10 cellular contexts compared by ENCODE assay signal in the genomic region with DNA sequence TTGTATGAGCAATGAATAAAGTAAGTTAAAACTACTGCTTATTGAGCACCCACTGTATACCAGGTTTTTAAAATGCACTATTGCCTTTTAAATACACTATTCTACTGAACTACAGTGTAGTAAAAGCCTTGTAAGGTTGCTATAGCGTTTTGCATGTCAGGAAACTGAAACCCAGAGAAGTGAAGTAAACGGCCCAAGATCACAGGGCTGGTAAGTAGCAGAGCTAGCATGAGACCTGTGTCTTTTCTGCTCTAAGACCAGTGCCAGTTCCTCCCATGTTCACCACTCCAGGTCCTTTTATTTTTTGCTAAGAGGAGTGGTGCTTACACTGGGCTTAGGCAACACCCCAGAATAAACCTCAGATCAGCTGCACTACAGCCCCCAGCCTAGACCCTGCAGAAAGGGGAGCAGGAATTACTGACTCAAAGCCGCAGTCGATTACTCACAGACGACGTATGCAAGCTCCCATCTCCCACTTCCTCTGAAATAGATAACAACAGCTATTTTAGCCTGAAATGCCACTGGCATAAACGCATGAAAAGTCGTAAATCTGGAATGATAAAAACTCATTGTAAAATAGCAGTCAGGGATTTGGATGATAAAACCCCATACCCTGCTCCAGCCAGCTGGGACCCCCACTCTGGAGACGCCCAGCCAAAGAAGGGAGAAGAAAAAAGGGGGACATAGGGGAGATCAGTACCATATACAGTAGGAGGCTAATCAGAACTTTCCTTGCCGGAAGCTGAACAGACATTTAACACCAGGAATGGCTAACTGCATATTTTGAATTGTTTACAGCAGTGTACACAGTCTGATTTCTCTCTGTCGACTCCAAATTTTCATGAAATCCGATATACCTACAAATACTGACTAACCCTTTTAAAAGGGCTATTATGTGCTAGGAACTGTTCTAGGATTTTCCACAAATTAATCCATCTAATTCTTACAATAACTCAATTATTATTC.
A peak's percentile ranks its signal among the peaks of the same experiment; 100 is the strongest.
DNase-seq lines count a peak whose midpoint lies in the region; ATAC-seq and TF ChIP-seq lines count a peak whose summit lies in the region.
"Had no signal": no experiment of that assay in that cellular context is flagged by ENCODE, and none has a peak within 500 bp of the region (broad histone marks: within the 10 kb centered on the region; RNA-seq: fewer than 3 reads in every experiment).

No MANE protein-coding gene starts in this region.

- DNase-seq in Caco-2 (no peak), HT1080 (ENCODE audit: low read depth) (peak; percentile 98), lung microvascular endothelial cell (ENCODE audit: low read depth in 2 of 2) (peak; percentile 86 to 88), WERI-Rb-1 (no peak), NCI-H2081 (lab: John Stamatoyannopoulos, UW) (no peak)
- DNase-seq in activated T-helper 1 cell treated with anti-CD3 and anti-CD28 coated beads, Interleukin-12 subunit alpha, Interleukin-12 subunit beta, Interleukin-2, Interleukin-4 antibody, amounts not matched to agents 30 ng/mL and 10 ng/mL and 1 ng/mL, durations not matched to agents 14 hours and 24 hours and 36 hours (ENCODE audit: low spot score) = no peak
- DNase-seq: activated B cell treated with CpG ODN at 0.5 μM for 24 hours had no signal

- CTCF ChIA-PET in Caco-2 (lab: Charles Lee) = no interaction called here

- H3K4me3 ChIP-seq in Caco-2 (ENCODE audit: low read depth, low read length) = no peak overlapping the region
- H3K4me3 ChIP-seq in WERI-Rb-1 (ENCODE audit: low read depth, low read length) = no peak overlapping the region
- H3K4me3 ChIP-seq: skin epidermis had no signal

- H3K27me3 Mint-ChIP-seq in Caco-2 (ENCODE audit: insufficient read depth, unreplicated experiment) = no peaks in the 10 kb centered on the region
- peaks cover 3% of the 10 kb centered on the region for H3K27me3 Mint-ChIP-seq in activated T-helper 1 cell treated with anti-CD3 and anti-CD28 coated beads, Interleukin-12 subunit alpha, Interleukin-12 subunit beta, Interleukin-2, Interleukin-4 antibody, amounts not matched to agents 30 ng/mL and 10 ng/mL and 1 ng/mL, durations not matched to agents 14 hours and 24 hours and 36 hours (ENCODE audit: insufficient read depth)

- H3K27me3 ChIP-seq in Caco-2 (replicated peaks; ENCODE audit: control insufficient read depth, insufficient read depth, low read length) = no peaks in the 10 kb centered on the region
- H3K27me3 ChIP-seq in WERI-Rb-1 (ENCODE audit: insufficient read depth, low read depth, severe bottlenecking) = no peaks in the 10 kb centered on the region

- intact Hi-C loops in Caco-2 (cut with micrococcal nuclease; ENCODE audit: unreplicated experiment) = no loop called here
- intact Hi-C loops in activated T-helper 1 cell treated with anti-CD3 and anti-CD28 coated beads, Interleukin-12 subunit alpha, Interleukin-12 subunit beta, Interleukin-2, Interleukin-4 antibody, amounts not matched to agents 30 ng/mL and 10 ng/mL and 1 ng/mL, durations not matched to agents 14 hours and 24 hours and 36 hours (cut with micrococcal nuclease) = no loop called here

- peaks cover 25% of the 10 kb centered on the region for H3K4me1 Mint-ChIP-seq in Caco-2 (ENCODE audit: low read depth, unreplicated experiment)
- H3K4me1 Mint-ChIP-seq in activated T-helper 1 cell treated with anti-CD3 and anti-CD28 coated beads, Interleukin-12 subunit alpha, Interleukin-12 subunit beta, Interleukin-2, Interleukin-4 antibody, amounts not matched to agents 30 ng/mL and 10 ng/mL and 1 ng/mL, durations not matched to agents 14 hours and 24 hours and 36 hours (ENCODE audit: low read depth) = peaks cover 9% of the 10 kb centered on the region
- H3K4me1 Mint-ChIP-seq: activated B cell treated with CpG ODN at 0.5 μM for 24 hours had no signal

- H3K9me3 Mint-ChIP-seq in Caco-2 (ENCODE audit: unreplicated experiment) = peaks cover 9% of the 10 kb centered on the region
- no peaks in the 10 kb centered on the region for H3K9me3 Mint-ChIP-seq in activated T-helper 1 cell treated with anti-CD3 and anti-CD28 coated beads, Interleukin-12 subunit alpha, Interleukin-12 subunit beta, Interleukin-2, Interleukin-4 antibody, amounts not matched to agents 30 ng/mL and 10 ng/mL and 1 ng/mL, durations not matched to agents 14 hours and 24 hours and 36 hours
- H3K9me3 Mint-ChIP-seq: activated B cell treated with CpG ODN at 0.5 μM for 24 hours had no signal

- H3K4me3 Mint-ChIP-seq in Caco-2 (ENCODE audit: unreplicated experiment) = peak overlapping the region; percentile 43
- H3K4me3 Mint-ChIP-seq in activated T-helper 1 cell treated with anti-CD3 and anti-CD28 coated beads, Interleukin-12 subunit alpha, Interleukin-12 subunit beta, Interleukin-2, Interleukin-4 antibody, amounts not matched to agents 30 ng/mL and 10 ng/mL and 1 ng/mL, durations not matched to agents 14 hours and 24 hours and 36 hours = no peak overlapping the region
- H3K4me3 Mint-ChIP-seq: activated B cell treated with CpG ODN at 0.5 μM for 24 hours had no signal

- POLR2A ChIA-PET in Caco-2 (lab: Charles Lee) = no interaction called here

- H3K9me3 ChIP-seq in Caco-2 (no peaks in the 10 kb centered on the region), WERI-Rb-1 (ENCODE audit: severe bottlenecking) (no peaks in the 10 kb centered on the region)

- H3K36me3 ChIP-seq in Caco-2 (ENCODE audit: control insufficient read depth, insufficient read depth, low read length) (no peaks in the 10 kb centered on the region), WERI-Rb-1 (no peaks in the 10 kb centered on the region)

- peaks cover 28% of the 10 kb centered on the region for H3K4me1 ChIP-seq in Caco-2

- peaks cover 5% of the 10 kb centered on the region for H3K36me3 Mint-ChIP-seq in Caco-2 (ENCODE audit: insufficient read depth, unreplicated experiment)
- no peaks in the 10 kb centered on the region for H3K36me3 Mint-ChIP-seq in activated T-helper 1 cell treated with anti-CD3 and anti-CD28 coated beads, Interleukin-12 subunit alpha, Interleukin-12 subunit beta, Interleukin-2, Interleukin-4 antibody, amounts not matched to agents 30 ng/mL and 10 ng/mL and 1 ng/mL, durations not matched to agents 14 hours and 24 hours and 36 hours (ENCODE audit: low read depth)

- no peak for ATAC-seq in HG03280 (IDR thresholded peaks at IDR 0.05; ENCODE audit: unreplicated experiment)
- ATAC-seq in HG03439 (IDR thresholded peaks at IDR 0.05; ENCODE audit: unreplicated experiment) = no peak

- BruUV-seq in Caco-2 (replicated peaks; lab: Mats Ljungman, UMichigan) = no TSS peak

- TF ChIP-seq CTCF in Caco-2 (IDR thresholded peaks at IDR 0.05; ENCODE audit: insufficient read depth in 1 of 2, low read depth in 1 of 2, low read length in 1 of 2, severe bottlenecking in 1 of 2, unreplicated experiment in 1 of 2) (no peak), WERI-Rb-1 (IDR thresholded peaks at IDR 0.05; ENCODE audit: low read depth, low read length) (no peak)

- no peak overlapping the region for H3K27ac ChIP-seq in WERI-Rb-1

- peak overlapping the region; percentile 50 for H3K27ac Mint-ChIP-seq in Caco-2 (ENCODE audit: unreplicated experiment)
- H3K27ac Mint-ChIP-seq in activated T-helper 1 cell treated with anti-CD3 and anti-CD28 coated beads, Interleukin-12 subunit alpha, Interleukin-12 subunit beta, Interleukin-2, Interleukin-4 antibody, amounts not matched to agents 30 ng/mL and 10 ng/mL and 1 ng/mL, durations not matched to agents 14 hours and 24 hours and 36 hours = peak overlapping the region; percentile 24
- H3K27ac Mint-ChIP-seq: activated B cell treated with CpG ODN at 0.5 μM for 24 hours had no signal

Comparison
In these comparisons a context has a peak if more than half of its experiments do, and no peak if none do; other contexts are left out.
1. DNase-seq: peak in HT1080 (single experiment) and lung microvascular endothelial cell (2 of 2); none in Caco-2 (0 of 2), activated T-helper 1 cell treated with anti-CD3 and anti-CD28 coated beads, Interleukin-12 subunit alpha, Interleukin-12 subunit beta, Interleukin-2, Interleukin-4 antibody, amounts not matched to agents 30 ng/mL and 10 ng/mL and 1 ng/mL, durations not matched to agents 14 hours and 24 hours and 36 hours (single experiment), WERI-Rb-1 (single experiment) and NCI-H2081 (0 of 2).